Comparison of ENCODE assay signal across 7 cellular contexts in genomic region chr15:74406992-74407705, GRCh38. TPM values are rescaled to one million over a fixed set of nuclear protein-coding genes. Genes with fewer than 3 reads are reported as not detected.
DNase-seq lines count a peak whose midpoint lies in the region; ATAC-seq and TF ChIP-seq lines count a peak whose summit lies in the region.

No MANE protein-coding gene starts in this region.

- peak; percentile 63 for ATAC-seq in sciatic nerve
- no peak for ATAC-seq in GM21381 (IDR thresholded peaks at IDR 0.05; ENCODE audit: unreplicated experiment)

- peak; percentile 79 for DNase-seq in OCI-M1 (lab: John Stamatoyannopoulos, UW)
- peak; percentile 88 for DNase-seq in epidermal melanocyte (ENCODE audit: insufficient read length, low spot score)
- DNase-seq in sciatic nerve (ENCODE audit: low spot score), result no peak
- DNase-seq in stimulated activated CD4-positive, alpha-beta T cell treated with anti-CD3 and anti-CD28 coated beads, Interleukin-1b, Interleukin-23, amount 100 ng/mL, for 48 hours, result no peak
- DNase-seq in GM19238 (ENCODE audit: insufficient read length, low spot score), result no peak

- intact Hi-C loops in sciatic nerve (cut with DNase I), result no loop called here

- in situ Hi-C loops in GM18951 (cut with MboI; ENCODE audit: low sequenced_read_pairs, unreplicated experiment), result no loop called here

- peak; percentile 35 for TF ChIP-seq POLR2A in GM18951 (IDR thresholded peaks at IDR 0.05; ENCODE audit: extremely low read depth, insufficient read depth, insufficient read length)

RNA-seq across cellular contexts. Expression of gene SEMA7A, which starts 26.6 kb away (rescaled TPM):
- total RNA-seq in sciatic nerve, result 30.9 TPM

RNA-seq across cellular contexts. Expression of gene CYP11A1, which starts 39.7 kb away (rescaled TPM):
- 4.3 TPM for total RNA-seq in sciatic nerve

RNA-seq across cellular contexts. Expression of gene UBL7, which starts 53.8 kb away (rescaled TPM):
- total RNA-seq in sciatic nerve, result 32.0 TPM

Comparison
In these comparisons a context has a peak if more than half of its experiments do, and no peak if none do; other contexts are left out.
1. DNase-seq: peak in OCI-M1 (single experiment) and epidermal melanocyte (single experiment); none in sciatic nerve (single experiment), stimulated activated CD4-positive, alpha-beta T cell treated with anti-CD3 and anti-CD28 coated beads, Interleukin-1b, Interleukin-23, amount 100 ng/mL, for 48 hours (single experiment) and GM19238 (single experiment).